In genomic region chr2:28068098-28068497, GRCh38 we compare ENCODE assay signal across 22 cellular contexts.
A peak's percentile ranks its signal among the peaks of the same experiment; 100 is the strongest.
DNase-seq lines count a peak whose midpoint lies in the region; ATAC-seq and TF ChIP-seq lines count a peak whose summit lies in the region.
"Had no signal": no experiment of that assay in that cellular context is flagged by ENCODE, and none has a peak within 500 bp of the region (broad histone marks: within the 10 kb centered on the region; RNA-seq: fewer than 3 reads in every experiment).

No MANE protein-coding gene starts in this region.

- H3K27ac ChIP-seq in coronary artery: no peak overlapping the region
- H3K27ac ChIP-seq: ascending aorta; BLaER1 treated with 17β-estradiol and CSF1 and Interleukin-3, amounts not matched to agents 10 nM and 100 nM; gastroesophageal sphincter; lower lobe of right lung; parathyroid adenoma; tibial nerve had no signal

- peak overlapping the region; percentile 52 for H3K27ac Mint-ChIP-seq in mesothelial cell of epicardium
- H3K27ac Mint-ChIP-seq: activated CD4-positive, alpha-beta T cell treated with anti-CD3 and anti-CD28 coated beads, Interleukin-2, amount 10 ng/mL, durations not matched to agents 7 days and 5 days; activated naive CD4-positive, alpha-beta T cell treated with anti-CD3 and anti-CD28 coated beads for 36 hours; stimulated activated memory B cell treated with anti-CD40 and anti-IgM and Interleukin-4, amounts not matched to agents 10 μg/mL and 1 μg/mL and 100 μg/mL, for 72 hours had no signal

- no peak overlapping the region for H3K4me3 Mint-ChIP-seq in mesothelial cell of epicardium
- H3K4me3 Mint-ChIP-seq: activated CD4-positive, alpha-beta T cell treated with anti-CD3 and anti-CD28 coated beads, Interleukin-2, amount 10 ng/mL, durations not matched to agents 7 days and 5 days; activated naive CD4-positive, alpha-beta T cell treated with anti-CD3 and anti-CD28 coated beads for 36 hours; naive B cell; stimulated activated memory B cell treated with anti-CD40 and anti-IgM and Interleukin-4, amounts not matched to agents 10 μg/mL and 1 μg/mL and 100 μg/mL, for 72 hours had no signal

- H3K4me1 Mint-ChIP-seq in mesothelial cell of epicardium: peaks cover 29% of the 10 kb centered on the region
- H3K4me1 Mint-ChIP-seq: naive B cell; stimulated activated memory B cell treated with anti-CD40 and anti-IgM and Interleukin-4, amounts not matched to agents 10 μg/mL and 1 μg/mL and 100 μg/mL, for 72 hours had no signal

- peaks cover 4% of the 10 kb centered on the region for H3K9me3 Mint-ChIP-seq in mesothelial cell of epicardium
- H3K9me3 Mint-ChIP-seq: activated CD4-positive, alpha-beta T cell treated with anti-CD3 and anti-CD28 coated beads, Interleukin-2, amount 10 ng/mL, durations not matched to agents 7 days and 5 days; activated naive CD4-positive, alpha-beta T cell treated with anti-CD3 and anti-CD28 coated beads for 36 hours; naive B cell; stimulated activated memory B cell treated with anti-CD40 and anti-IgM and Interleukin-4, amounts not matched to agents 10 μg/mL and 1 μg/mL and 100 μg/mL, for 72 hours had no signal

- H3K27me3 Mint-ChIP-seq in mesothelial cell of epicardium (ENCODE audit: low read depth): no peaks in the 10 kb centered on the region
- H3K27me3 Mint-ChIP-seq: activated CD4-positive, alpha-beta T cell treated with anti-CD3 and anti-CD28 coated beads, Interleukin-2, amount 10 ng/mL, durations not matched to agents 7 days and 5 days; naive B cell; stimulated activated memory B cell treated with anti-CD40 and anti-IgM and Interleukin-4, amounts not matched to agents 10 μg/mL and 1 μg/mL and 100 μg/mL, for 72 hours had no signal

- intact Hi-C loops in left ventricle myocardium superior (cut with micrococcal nuclease): no loop called here

- CTCF ChIA-PET in HEK293T (lab: Yijun Ruan, JAX): no interaction called here

- H3K4me3 ChIP-seq in NB4 (ENCODE audit: low read depth, low read length) (no peak overlapping the region), coronary artery (no peak overlapping the region)
- H3K4me3 ChIP-seq: ascending aorta; BLaER1 treated with 17β-estradiol and CSF1 and Interleukin-3, amounts not matched to agents 10 nM and 100 nM; gastroesophageal sphincter; lower lobe of right lung; smooth muscle cell; tibial nerve had no signal

- no peak for TF ChIP-seq POLR2A in NB4 (IDR thresholded peaks at IDR 0.05; ENCODE audit: extremely low read depth, insufficient read length)

- TF ChIP-seq CTCF in NB4 (IDR thresholded peaks at IDR 0.05; ENCODE audit: low read depth, low read length) (no peak), mesothelial cell of epicardium (IDR thresholded peaks at IDR 0.05; ENCODE audit: unreplicated experiment) (no peak), coronary artery (IDR thresholded peaks at IDR 0.05) (no peak)

- H3K36me3 Mint-ChIP-seq in mesothelial cell of epicardium: peaks cover 6% of the 10 kb centered on the region

- POLR2A ChIA-PET in HEK293T (lab: Yijun Ruan, JAX): no interaction called here

- no peak for ATAC-seq in left ventricle myocardium superior
- ATAC-seq: gastroesophageal sphincter; lower lobe of right lung; stimulated activated memory B cell treated with anti-CD40 and anti-IgM and Interleukin-4, amounts not matched to agents 10 μg/mL and 1 μg/mL and 100 μg/mL, for 72 hours had no signal

- DNase-seq in HEK293T (ENCODE audit: extremely low spot score) (peak; percentile 14), NB4 (ENCODE audit: low read depth) (peak; percentile 11), amniotic epithelial cell (ENCODE audit: low read depth) (peak; percentile 47), mesothelial cell of epicardium (ENCODE audit: low spot score in 2 of 2, unreplicated experiment in 2 of 2) (no peak), left ventricle myocardium superior (no peak), RKO (ENCODE audit: low spot score) (no peak), coronary artery (ENCODE audit: low spot score) (no peak)
- no peak for DNase-seq in activated CD4-positive, alpha-beta T cell treated with anti-CD3 and anti-CD28 coated beads for 4 hours
- DNase-seq: activated CD4-positive, alpha-beta T cell treated with anti-CD3 and anti-CD28 coated beads, Interleukin-2, amount 10 ng/mL, durations not matched to agents 7 days and 5 days; activated naive CD4-positive, alpha-beta T cell treated with anti-CD3 and anti-CD28 coated beads for 36 hours; lower lobe of right lung; naive B cell; NCI-H187 treated with DMSO at 0.1 percent for 48 hours; NCI-H446 treated with DMSO at 0.1 percent for 48 hours; OCI-M1 had no signal

TF ChIP-seq in HEK293T, 16 proteins besides CTCF, POLR2A, EP300 and RAD21:
- no peak for TF ChIP-seq ELF4 (IDR thresholded peaks at IDR 0.05)
- no peak for TF ChIP-seq TARDBP (IDR thresholded peaks at IDR 0.05)
- no peak for TF ChIP-seq LEF1 (IDR thresholded peaks at IDR 0.05; ENCODE audit: borderline replicate concordance)
- no peak for TF ChIP-seq L3MBTL2 (conservative IDR thresholded peaks at IDR 0.05)
- no peak for TF ChIP-seq HDGF (IDR thresholded peaks at IDR 0.05; ENCODE audit: borderline replicate concordance)
- no peak for TF ChIP-seq ZNF384 (IDR thresholded peaks at IDR 0.05)
- peak; percentile 78 for TF ChIP-seq PKNOX1 (IDR thresholded peaks at IDR 0.05)
- TF ChIP-seq FOXK2 (IDR thresholded peaks at IDR 0.05): no peak
- TF ChIP-seq CTBP1 (IDR thresholded peaks at IDR 0.05; ENCODE audit: borderline replicate concordance): peak; percentile 47; the same call in 1 of the 2 replicates
- no peak for TF ChIP-seq NFRKB (IDR thresholded peaks at IDR 0.05)
- TF ChIP-seq BHLHE40 (IDR thresholded peaks at IDR 0.05; ENCODE audit: borderline replicate concordance): no peak
- no peak for TF ChIP-seq SP1 (IDR thresholded peaks at IDR 0.05)

Comparison
In these comparisons a context has a peak if more than half of its experiments do, and no peak if none do; other contexts are left out.
1. DNase-seq: peak in HEK293T (single experiment), NB4 (single experiment) and amniotic epithelial cell (single experiment); none in mesothelial cell of epicardium (0 of 2), activated CD4-positive, alpha-beta T cell treated with anti-CD3 and anti-CD28 coated beads for 4 hours (0 of 2), left ventricle myocardium superior (single experiment), RKO (single experiment) and coronary artery (single experiment).